8 cellular contexts compared by ENCODE assay signal in genomic region chr6:17987576-17988421, GRCh38. TPM values are rescaled to one million over a fixed set of nuclear protein-coding genes. Genes with fewer than 3 reads are reported as not detected.
DNase-seq lines count a peak whose midpoint lies in the region; ATAC-seq and TF ChIP-seq lines count a peak whose summit lies in the region.

TSS of gene KIF13A (minus strand) at chr6:17987635. CDS start at chr6:17987463, 172 bp downstream.

- no peaks in the 10 kb centered on the region for H3K9me3 ChIP-seq in endocrine pancreas (ENCODE audit: control insufficient read depth, low read length)
- no peaks in the 10 kb centered on the region for H3K9me3 ChIP-seq in lung (ENCODE audit: control insufficient read depth in 2 of 2, insufficient read depth in 1 of 2, low read length in 1 of 2)

- peak within 1 kb of the TSS; percentile 95 for H3K9ac ChIP-seq in endocrine pancreas (ENCODE audit: control insufficient read depth, insufficient read depth, low read length)

- H3K27me3 ChIP-seq in endocrine pancreas (ENCODE audit: control insufficient read depth, insufficient read depth, low read length) = no peaks in the 10 kb centered on the region
- no peaks in the 10 kb centered on the region for H3K27me3 ChIP-seq in lung (ENCODE audit: control insufficient read depth, insufficient read depth)

- H3K36me3 Mint-ChIP-seq in activated CD4-positive, alpha-beta T cell treated with anti-CD3 and anti-CD28 coated beads, Interleukin-2, amount 10 ng/mL, durations not matched to agents 24 days and 14 days (ENCODE audit: low read depth) = no peaks in the 10 kb centered on the region

- peaks cover 63% of the 10 kb centered on the region for H3K27me3 Mint-ChIP-seq in activated CD4-positive, alpha-beta T cell treated with anti-CD3 and anti-CD28 coated beads, Interleukin-2, amount 10 ng/mL, durations not matched to agents 24 days and 14 days

- whole genome bisulfite sequencing in lung, 2 donors = 0% methylated on average over 39 to 105 of the region's 105 CpGs

- DNase-seq in AG09309 (ENCODE audit: low read depth) (no peak), NCI-H2107 (lab: John Stamatoyannopoulos, UW) (peak; percentile 8), lung (ENCODE audit: low spot score) (peak; percentile 81)
- DNase-seq in activated CD4-positive, alpha-beta T cell treated with anti-CD3 and anti-CD28 coated beads, Interleukin-2, amount 10 ng/mL, durations not matched to agents 24 days and 14 days = peak; percentile 73
- DNase-seq in stimulated activated CD8-positive, alpha-beta memory T cell treated with anti-CD3 and anti-CD28 coated beads, Interleukin-4, amount 100 ng/mL, for 48 hours = peak; percentile 64

- peaks cover 3% of the 10 kb centered on the region for H3K4me1 ChIP-seq in endocrine pancreas (ENCODE audit: control insufficient read depth, insufficient read depth, low read length)
- peaks cover 4 to 8% of the 10 kb centered on the region in 2 donors for H3K4me1 ChIP-seq in lung (ENCODE audit: control insufficient read depth in 2 of 2, insufficient read depth in 2 of 2, low read length in 2 of 2)

- no peak within 1 kb of the TSS for H3K27ac Mint-ChIP-seq in activated CD4-positive, alpha-beta T cell treated with anti-CD3 and anti-CD28 coated beads, Interleukin-2, amount 10 ng/mL, durations not matched to agents 24 days and 14 days

- H3K4me3 ChIP-seq in AG09309 (ENCODE audit: control insufficient read depth, low read depth, low read length) (peak within 1 kb of the TSS; percentile 85), endocrine pancreas (ENCODE audit: control insufficient read depth, insufficient read depth, low read length) (peak within 1 kb of the TSS; percentile 95), lung (peak within 1 kb of the TSS; percentile 87)

- peak within 1 kb of the TSS; percentile 81 for H3K4me3 Mint-ChIP-seq in activated CD4-positive, alpha-beta T cell treated with anti-CD3 and anti-CD28 coated beads, Interleukin-2, amount 10 ng/mL, durations not matched to agents 24 days and 14 days

- peaks cover 9% of the 10 kb centered on the region for H3K4me1 Mint-ChIP-seq in activated CD4-positive, alpha-beta T cell treated with anti-CD3 and anti-CD28 coated beads, Interleukin-2, amount 10 ng/mL, durations not matched to agents 24 days and 14 days

- intact Hi-C loops in activated CD4-positive, alpha-beta T cell treated with anti-CD3 and anti-CD28 coated beads, Interleukin-2, amount 10 ng/mL, durations not matched to agents 24 days and 14 days (cut with micrococcal nuclease) = loop anchor here (5.0 kb wide), 2 partner anchors 130 to 275 kb away; partner anchors contain the start of gene DEK

- ATAC-seq in GM18867 (IDR thresholded peaks at IDR 0.05; ENCODE audit: unreplicated experiment) (peak; percentile 74), HG03060 (IDR thresholded peaks at IDR 0.05; ENCODE audit: low read depth, unreplicated experiment) (peak; percentile 75), lung (ENCODE audit: insufficient read depth, low FRiP score) (peak; percentile 74)

- no peaks in the 10 kb centered on the region for H3K9me3 Mint-ChIP-seq in activated CD4-positive, alpha-beta T cell treated with anti-CD3 and anti-CD28 coated beads, Interleukin-2, amount 10 ng/mL, durations not matched to agents 24 days and 14 days

- peak within 1 kb of the TSS; percentile 98 to 99 for H3K27ac ChIP-seq in lung (ENCODE audit: low read depth in 1 of 2, low read length in 1 of 2)

- no peak for TF ChIP-seq CTCF in AG09309 (IDR thresholded peaks at IDR 0.05; ENCODE audit: control insufficient read depth, insufficient read depth, low read depth, low read length, missing control alignments)
- no peak for TF ChIP-seq CTCF in lung (IDR thresholded peaks at IDR 0.05; ENCODE audit: control extremely low read depth, extremely low read depth)

- H3K36me3 ChIP-seq in endocrine pancreas (ENCODE audit: control insufficient read depth, insufficient read depth, low read length) = no peaks in the 10 kb centered on the region
- H3K36me3 ChIP-seq in lung (ENCODE audit: control insufficient read depth in 2 of 2, insufficient read depth in 2 of 2, low read length in 2 of 2) = peaks cover 0 to 3% of the 10 kb centered on the region in 2 donors

RNA-seq across cellular contexts. Expression of gene KIF13A, which starts in this region (rescaled TPM):
- not detected in 2 replicates for total RNA-seq in activated CD4-positive, alpha-beta T cell treated with anti-CD3 and anti-CD28 coated beads, Interleukin-2, amount 10 ng/mL, durations not matched to agents 24 days and 14 days
- total RNA-seq in lung = 10 to 100 TPM; 46.2 to 97.4 TPM
- 10 to 100 TPM; 14.2 to 17.2 TPM for polyA plus RNA-seq in lung

Comparison
In these comparisons a context has a peak if more than half of its experiments do, and no peak if none do; other contexts are left out.
1. RNA of gene KIF13A (total RNA-seq): 46.2 to 97.4 TPM in lung; not detected in activated CD4-positive, alpha-beta T cell treated with anti-CD3 and anti-CD28 coated beads, Interleukin-2, amount 10 ng/mL, durations not matched to agents 24 days and 14 days; every median in the first group is over 10 times any median in the second.
2. Peak in DNase-seq in activated CD4-positive, alpha-beta T cell treated with anti-CD3 and anti-CD28 coated beads, Interleukin-2, amount 10 ng/mL, durations not matched to agents 24 days and 14 days; RNA of the gene not detected or under 1 TPM.
3. Peak in every context shown above with its lines, with median percentiles within 50 percentile points of each other: H3K4me3 ChIP-seq and ATAC-seq.